ENCODE assay signal across 1 cellular context in the genomic region with DNA sequence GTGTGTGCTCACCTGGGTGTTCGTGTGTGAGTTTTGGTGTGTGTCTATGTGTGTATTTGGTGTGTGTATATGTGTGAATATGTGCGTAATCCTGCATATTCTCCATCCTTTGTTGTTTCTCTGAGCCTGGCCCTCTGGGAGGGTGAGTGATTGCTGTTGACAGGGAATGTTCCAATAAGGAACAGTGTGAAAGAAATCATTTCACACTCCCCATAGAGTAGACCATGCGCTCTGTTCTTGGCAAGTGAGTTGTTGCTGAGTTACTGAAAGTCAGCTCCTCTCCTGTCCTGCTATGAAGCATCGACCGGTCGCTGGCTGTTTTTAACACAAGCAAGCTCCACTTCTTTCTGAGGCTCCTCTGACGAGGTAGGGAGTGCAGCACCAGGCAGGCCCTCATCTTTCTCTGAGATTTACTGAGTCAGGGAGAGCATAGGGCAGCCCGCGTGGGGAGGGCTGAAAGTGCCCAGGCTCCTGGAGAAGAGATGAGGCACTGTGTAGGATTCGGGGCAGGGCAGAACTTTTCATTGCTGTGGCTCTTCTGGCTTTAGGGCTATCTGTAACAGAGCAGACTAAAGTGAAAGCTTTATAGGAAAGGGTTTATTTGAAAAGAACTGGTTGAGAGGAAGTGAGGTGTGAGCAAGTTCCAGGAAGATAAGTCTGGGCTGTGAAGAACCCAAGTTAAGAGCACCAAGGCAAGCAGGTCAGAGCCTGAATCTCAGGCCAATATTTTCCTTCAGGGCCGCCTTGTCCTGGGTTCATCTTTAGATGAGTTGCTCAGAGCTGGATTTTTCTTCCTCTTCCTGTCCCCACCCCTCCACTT.
TF ChIP-seq lines count a peak whose summit lies in the region.

No MANE protein-coding gene starts in this region.

TF ChIP-seq in H1, 55 proteins besides CTCF, POLR2A, EP300 and RAD21:
- TF ChIP-seq, protein P1, sequence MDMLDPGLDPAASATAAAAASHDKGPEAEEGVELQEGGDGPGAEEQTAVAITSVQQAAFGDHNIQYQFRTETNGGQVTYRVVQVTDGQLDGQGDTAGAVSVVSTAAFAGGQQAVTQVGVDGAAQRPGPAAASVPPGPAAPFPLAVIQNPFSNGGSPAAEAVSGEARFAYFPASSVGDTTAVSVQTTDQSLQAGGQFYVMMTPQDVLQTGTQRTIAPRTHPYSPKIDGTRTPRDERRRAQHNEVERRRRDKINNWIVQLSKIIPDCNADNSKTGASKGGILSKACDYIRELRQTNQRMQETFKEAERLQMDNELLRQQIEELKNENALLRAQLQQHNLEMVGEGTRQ (IDR thresholded peaks at IDR 0.05; ENCODE audit: low read length): no peak
